ENCODE assay signal across 18 cellular contexts in genomic region chr3:138688871-138689299, GRCh38.
DNase-seq lines count a peak whose midpoint lies in the region; ATAC-seq, FAIRE-seq and TF ChIP-seq lines count a peak whose summit lies in the region.
"Had no signal": no experiment of that assay in that cellular context is flagged by ENCODE, and none has a peak within 500 bp of the region (broad histone marks: within the 10 kb centered on the region; RNA-seq: fewer than 3 reads in every experiment).

No MANE protein-coding gene starts in this region.

- H3K36me3 ChIP-seq in BLaER1 treated with 17β-estradiol and CSF1 and Interleukin-3, amounts not matched to agents 10 nM and 100 nM: peaks cover 0 to 18% (median 4%) of the 10 kb centered on the region in 11 experiments; a peak in 7 of 22 replicates
- H3K36me3 ChIP-seq in left lung: peaks cover 0 to 30% of the 10 kb centered on the region in 2 donors
- peaks cover 0 to 7% (median 0%) of the 10 kb centered on the region in 4 donors for H3K36me3 ChIP-seq in transverse colon
- H3K36me3 ChIP-seq: right atrium auricular region had no signal

- peak overlapping the region in 10 of 11 experiments; percentile 2 to 73 (median 44); a peak in 19 of 22 replicates for H3K4me2 ChIP-seq in BLaER1 treated with 17β-estradiol and CSF1 and Interleukin-3, amounts not matched to agents 10 nM and 100 nM

- TF ChIP-seq CTCF in left lung (IDR thresholded peaks at IDR 0.05) (no peak), transverse colon (IDR thresholded peaks at IDR 0.05) (no peak)

- WGBS in transverse colon (ENCODE audit: low coverage in 1 of 2), 2 donors: 36 to 66% methylated on average over 5 of the region's 5 CpGs

- DNase-seq in GM19239 (ENCODE audit: insufficient read length, low spot score) (no peak), RPMI8226 (peak; percentile 77), left lung (no peak), dedifferentiated amniotic fluid mesenchymal stem cell (ENCODE audit: extremely low spot score) (no peak), transverse colon (no peak), epidermal melanocyte (ENCODE audit: insufficient read length, low spot score) (no peak)
- DNase-seq: activated T-cell treated with anti-CD3 and anti-CD28 coated beads, Interleukin-2, amount 50 U/mL, for 24 hours; body of pancreas; dorsolateral prefrontal cortex; mesendoderm; NCI-H1105 treated with DMSO at 0.1 percent for 48 hours had no signal

- no peak for TF ChIP-seq EP300 in transverse colon (IDR thresholded peaks at IDR 0.05; ENCODE audit: low read depth)

- H3K9me3 ChIP-seq in BLaER1 treated with 17β-estradiol and CSF1 and Interleukin-3, amounts not matched to agents 10 nM and 100 nM (replicated peaks in 1 of 11): no peaks in the 10 kb centered on the region
- no peaks in the 10 kb centered on the region for H3K9me3 ChIP-seq in left lung
- H3K9me3 ChIP-seq in transverse colon: no peaks in the 10 kb centered on the region
- H3K9me3 ChIP-seq: body of pancreas, right atrium auricular region had no signal

- intact Hi-C loops in left lung (cut with DNase I): no loop called here
- intact Hi-C loops in transverse colon (cut with DNase I; ENCODE audit: low total_unique reads): no loop called here

- no peaks in the 10 kb centered on the region for H4K20me1 ChIP-seq in BLaER1 treated with 17β-estradiol and CSF1 and Interleukin-3, amounts not matched to agents 10 nM and 100 nM

- TF ChIP-seq POLR2A in transverse colon (IDR thresholded peaks at IDR 0.05): no peak

- H3K4me3 ChIP-seq in BLaER1 treated with 17β-estradiol and CSF1 and Interleukin-3, amounts not matched to agents 10 nM and 100 nM: no peak overlapping the region
- H3K4me3 ChIP-seq in left lung (no peak overlapping the region), transverse colon (no peak overlapping the region)
- H3K4me3 ChIP-seq: body of pancreas, dorsolateral prefrontal cortex, right atrium auricular region, SK-N-MC had no signal

- H3K27ac ChIP-seq in BLaER1 treated with 17β-estradiol and CSF1 and Interleukin-3, amounts not matched to agents 10 nM and 100 nM: peak overlapping the region in 4 of 11 experiments; percentile 8 to 89 (median 49); a peak in 3 of 22 replicates
- H3K27ac ChIP-seq in left lung: no peak overlapping the region
- H3K27ac ChIP-seq in transverse colon: no peak overlapping the region
- H3K27ac ChIP-seq: dorsolateral prefrontal cortex, right atrium auricular region, SK-N-MC had no signal

- 0 out of 22 replicates have a peak overlapping the region, but pooled peaks of 1 of the 11 experiments have one; percentile 33 for H3K9ac ChIP-seq in BLaER1 treated with 17β-estradiol and CSF1 and Interleukin-3, amounts not matched to agents 10 nM and 100 nM

- H3K4me1 ChIP-seq in BLaER1 treated with 17β-estradiol and CSF1 and Interleukin-3, amounts not matched to agents 10 nM and 100 nM: peaks cover 23 to 60% (median 50%) of the 10 kb centered on the region in 10 experiments
- H3K4me1 ChIP-seq in left lung: peaks cover 6 to 9% of the 10 kb centered on the region in 2 donors
- peaks cover 0 to 10% (median 0%) of the 10 kb centered on the region in 4 donors for H3K4me1 ChIP-seq in transverse colon
- H3K4me1 ChIP-seq: right atrium auricular region had no signal

- in situ Hi-C loops in transverse colon (cut with MboI; ENCODE audit: low pct_ligation_motif_present in 1 of 4, low pct_unique_long_range_greater_than_20kb in 1 of 4, low sequenced_read_pairs in 3 of 4): no loop called here

- no peaks in the 10 kb centered on the region for H3K27me3 ChIP-seq in BLaER1 treated with 17β-estradiol and CSF1 and Interleukin-3, amounts not matched to agents 10 nM and 100 nM
- H3K27me3 ChIP-seq in left lung (no peaks in the 10 kb centered on the region), transverse colon (no peaks in the 10 kb centered on the region)
- H3K27me3 ChIP-seq: body of pancreas, dorsolateral prefrontal cortex, right atrium auricular region had no signal

- ATAC-seq in left lung (peak; percentile 12), HG03520 (IDR thresholded peaks at IDR 0.05; ENCODE audit: unreplicated experiment) (no peak)
- ATAC-seq: body of pancreas, esophagus mucosa had no signal

- peak; percentile 47 for FAIRE-seq in GM19239 (lab: Jason Lieb, UNC)
- FAIRE-seq: D721Med, TTC549 had no signal
